ENCODE assay signal across 9 cellular contexts in genomic region chr21:30340714-30341573, GRCh38. TPM values are rescaled to one million over a fixed set of nuclear protein-coding genes. Genes with fewer than 3 reads are reported as not detected.
A peak's percentile ranks its signal among the peaks of the same experiment; 100 is the strongest.
DNase-seq lines count a peak whose midpoint lies in the region; ATAC-seq and TF ChIP-seq lines count a peak whose summit lies in the region.
"Had no signal": no experiment of that assay in that cellular context is flagged by ENCODE, and none has a peak within 500 bp of the region (broad histone marks: within the 10 kb centered on the region; RNA-seq: fewer than 3 reads in every experiment).

No MANE protein-coding gene starts in this region.

- TF ChIP-seq CTCF in AG10803 (conservative IDR thresholded peaks at IDR 0.05; ENCODE audit: low read length) (peak; percentile 64), GM12874 (IDR thresholded peaks at IDR 0.05; ENCODE audit: insufficient read depth, low read depth, low read length) (peak; percentile 68; the same call in 1 of the 2 replicates), adrenal gland (IDR thresholded peaks at IDR 0.05) (peak; percentile 69 to 87 (median 76))

- H3K27ac ChIP-seq in adrenal gland = no peak overlapping the region

- no peaks in the 10 kb centered on the region for H3K27me3 ChIP-seq in adrenal gland

- intact Hi-C loops in adrenal gland (cut with DNase I) = loop anchor here in 1 of 2 donors (5.0 kb wide), 1 partner anchor 746 kb away; no protein-coding TSS in a partner anchor

- no peak for ATAC-seq in HG03442 (IDR thresholded peaks at IDR 0.05; ENCODE audit: unreplicated experiment)
- no peak for ATAC-seq in GM18909 (IDR thresholded peaks at IDR 0.05; ENCODE audit: poor library complexity, unreplicated experiment)

- WGBS in adrenal gland, 4 donors = 78 to 90% (median 84%) methylated on average over 2 of the region's 2 CpGs

- DNase-seq in AG10803 (ENCODE audit: low read depth) (peak; percentile 20), NCI-H2107 (lab: John Stamatoyannopoulos, UW) (peak; percentile 33), adrenal gland (peak; percentile 18 to 80 (median 48)), iPS-NIHi7 (ENCODE audit: extremely low spot score) (peak; percentile 61)
- peak; percentile 5 to 21 for DNase-seq in stimulated activated CD4-positive, alpha-beta T cell treated with anti-CD3 and anti-CD28 coated beads, Interleukin-4, amount 100 ng/mL, for 4 hours

- no peaks in the 10 kb centered on the region for H3K36me3 ChIP-seq in adrenal gland (replicated peaks in 1 of 2)

- H3K4me3 ChIP-seq in AG10803 (ENCODE audit: low read length) (no peak overlapping the region), adrenal gland (no peak overlapping the region)

- no peaks in the 10 kb centered on the region for H3K9me3 ChIP-seq in adrenal gland (replicated peaks in 1 of 3)

- TF ChIP-seq POLR2A in adrenal gland (IDR thresholded peaks at IDR 0.05) = no peak

- H3K4me1 ChIP-seq in adrenal gland (replicated peaks in 1 of 2) = no peaks in the 10 kb centered on the region

RNA-seq across cellular contexts. Expression of gene KRTAP27-1, which starts 3.5 kb away (rescaled TPM):
- total RNA-seq in adrenal gland = not detected
- polyA plus RNA-seq in adrenal gland = not detected
- total RNA-seq: glomerular endothelial cell had no signal

RNA-seq across cellular contexts. Expression of gene KRTAP23-1, which starts 7.5 kb away (rescaled TPM):
- total RNA-seq in adrenal gland = not detected
- not detected for polyA plus RNA-seq in adrenal gland
- total RNA-seq: glomerular endothelial cell had no signal

RNA-seq across cellular contexts. Expression of gene KRTAP26-1, which starts 20.8 kb away (rescaled TPM):
- total RNA-seq in adrenal gland = not detected
- not detected for polyA plus RNA-seq in adrenal gland
- total RNA-seq: glomerular endothelial cell had no signal

RNA-seq across cellular contexts. Expression of gene KRTAP13-2, which starts 31.1 kb away (rescaled TPM):
- total RNA-seq in adrenal gland = under 1 TPM in 1 of 8 donors, not detected in 7; 0.41 TPM
- polyA plus RNA-seq in adrenal gland = not detected
- total RNA-seq: glomerular endothelial cell had no signal

RNA-seq across cellular contexts. Expression of gene KRTAP25-1, which starts 51.6 kb away (rescaled TPM):
- total RNA-seq in adrenal gland = not detected
- polyA plus RNA-seq in adrenal gland = not detected
- total RNA-seq: glomerular endothelial cell had no signal
